19 cellular contexts compared by ENCODE assay signal in the genomic region with DNA sequence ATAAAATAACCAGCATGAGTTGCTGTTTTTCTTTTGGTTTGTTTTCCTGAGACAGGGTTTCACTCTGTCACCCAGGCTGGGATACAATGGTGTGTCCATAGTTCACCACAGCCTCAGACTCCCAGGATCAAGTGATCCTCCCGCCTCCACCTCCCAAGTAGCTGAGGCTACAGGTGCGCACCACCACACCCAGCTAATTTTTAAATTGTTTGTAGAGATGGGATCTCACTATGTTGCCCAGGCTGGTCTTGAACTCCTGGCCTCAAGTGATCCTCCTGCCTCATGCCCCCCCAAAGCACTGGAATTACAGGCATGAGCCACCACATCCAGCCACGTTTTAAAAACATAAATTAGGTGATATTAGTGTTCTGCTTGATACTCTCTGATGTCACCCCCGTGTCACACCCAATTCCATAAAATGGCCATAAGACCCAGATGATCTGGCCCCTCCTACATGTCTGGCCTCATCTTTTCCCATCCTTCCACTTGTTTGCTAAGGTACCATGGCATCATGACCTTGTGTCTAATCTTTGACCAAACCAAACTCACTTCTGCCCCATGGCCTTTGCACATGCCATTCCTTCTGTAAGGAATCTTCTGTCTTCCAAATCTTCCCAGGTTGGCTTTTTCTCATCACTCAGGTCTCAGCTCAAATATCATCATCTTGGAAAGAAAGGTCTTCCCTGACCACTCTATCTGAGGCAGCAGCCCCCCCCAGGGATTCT. TPM values are rescaled to one million over a fixed set of nuclear protein-coding genes. Genes with fewer than 3 reads are reported as not detected.
DNase-seq lines count a peak whose midpoint lies in the region; ATAC-seq and FAIRE-seq lines count a peak whose summit lies in the region.
"Had no signal": no experiment of that assay in that cellular context is flagged by ENCODE, and none has a peak within 500 bp of the region (broad histone marks: within the 10 kb centered on the region; RNA-seq: fewer than 3 reads in every experiment).

No MANE protein-coding gene starts in this region.

- WGBS in aorta, 2 donors = 96 to 97% methylated on average over 4 of the region's 4 CpGs

- no peaks in the 10 kb centered on the region for H3K27me3 Mint-ChIP-seq in stimulated activated naive CD8-positive, alpha-beta T cell treated with anti-CD3 and anti-CD28 coated beads, Interleukin-15, amount 100 ng/mL, for 72 hours
- no peaks in the 10 kb centered on the region for H3K27me3 Mint-ChIP-seq in activated naive CD8-positive, alpha-beta T cell treated with anti-CD3 and anti-CD28 coated beads, Interleukin-2, amount 50 U/mL, for 24 hours
- no peaks in the 10 kb centered on the region for H3K27me3 Mint-ChIP-seq in memory B cell
- H3K27me3 Mint-ChIP-seq: T-cell had no signal

- no peak overlapping the region for H3K4me3 ChIP-seq in aorta (ENCODE audit: low read length in 2 of 2)
- H3K4me3 ChIP-seq: MG63 had no signal

- H3K4me3 Mint-ChIP-seq in stimulated activated naive CD8-positive, alpha-beta T cell treated with anti-CD3 and anti-CD28 coated beads, Interleukin-15, amount 100 ng/mL, for 72 hours = peak overlapping the region in 1 of 2 donors; percentile 67
- no peak overlapping the region for H3K4me3 Mint-ChIP-seq in activated naive CD8-positive, alpha-beta T cell treated with anti-CD3 and anti-CD28 coated beads, Interleukin-2, amount 50 U/mL, for 24 hours
- no peak overlapping the region for H3K4me3 Mint-ChIP-seq in memory B cell
- H3K4me3 Mint-ChIP-seq: activated naive CD4-positive, alpha-beta T cell treated with anti-CD3 and anti-CD28 coated beads for 36 hours; H9 had no signal

- peaks cover 9 to 10% of the 10 kb centered on the region in 2 donors for H3K9me3 Mint-ChIP-seq in stimulated activated naive CD8-positive, alpha-beta T cell treated with anti-CD3 and anti-CD28 coated beads, Interleukin-15, amount 100 ng/mL, for 72 hours
- no peaks in the 10 kb centered on the region for H3K9me3 Mint-ChIP-seq in activated naive CD8-positive, alpha-beta T cell treated with anti-CD3 and anti-CD28 coated beads, Interleukin-2, amount 50 U/mL, for 24 hours
- H3K9me3 Mint-ChIP-seq in memory B cell = peaks cover 4% of the 10 kb centered on the region
- H3K9me3 Mint-ChIP-seq: H9 had no signal

- no peaks in the 10 kb centered on the region for H3K9me3 ChIP-seq in aorta (ENCODE audit: control insufficient read depth, low read length)
- H3K9me3 ChIP-seq: Caco-2, MG63, neutrophil had no signal

- H3K27me3 ChIP-seq in aorta (ENCODE audit: control insufficient read depth in 1 of 2, insufficient read depth in 2 of 2, low read length in 1 of 2) = no peaks in the 10 kb centered on the region
- H3K27me3 ChIP-seq: MG63, neutrophil had no signal

- peaks cover 1 to 6% of the 10 kb centered on the region in 2 donors for H3K4me1 ChIP-seq in aorta (ENCODE audit: control insufficient read depth in 1 of 2, insufficient read depth in 2 of 2, low read length in 2 of 2)

- no peak for DNase-seq in stimulated activated naive CD8-positive, alpha-beta T cell treated with anti-CD3 and anti-CD28 coated beads, Interleukin-15, amount 100 ng/mL, for 72 hours
- no peak for DNase-seq in stimulated activated naive CD8-positive, alpha-beta T cell treated with anti-CD3 and anti-CD28 coated beads, Interleukin-15, Interleukin-2, amounts not matched to agents 100 U/mL and 50 U/mL, for 24 hours
- DNase-seq in activated naive CD8-positive, alpha-beta T cell treated with anti-CD3 and anti-CD28 coated beads, Interleukin-2, amount 50 U/mL, for 24 hours = no peak
- DNase-seq in memory B cell (ENCODE audit: low spot score in 2 of 2) = no peak
- DNase-seq in aorta = no peak
- DNase-seq in NCI-H1694 treated with DMSO at 0.1 percent for 48 hours (lab: John Stamatoyannopoulos, UW) = no peak
- DNase-seq in frontal cortex (ENCODE audit: low spot score in 2 of 2) = no peak
- DNase-seq: activated naive CD4-positive, alpha-beta T cell treated with anti-CD3 and anti-CD28 coated beads for 36 hours; Caco-2; EL; H9; MG63; NCI-H1694; NCI-H226; T-cell had no signal

- peaks cover 81% of the 10 kb centered on the region for H3K4me1 Mint-ChIP-seq in stimulated activated naive CD8-positive, alpha-beta T cell treated with anti-CD3 and anti-CD28 coated beads, Interleukin-15, amount 100 ng/mL, for 72 hours
- peaks cover 86% of the 10 kb centered on the region for H3K4me1 Mint-ChIP-seq in activated naive CD8-positive, alpha-beta T cell treated with anti-CD3 and anti-CD28 coated beads, Interleukin-2, amount 50 U/mL, for 24 hours
- peaks cover 58% of the 10 kb centered on the region for H3K4me1 Mint-ChIP-seq in memory B cell

- intact Hi-C loops in aorta (cut with DNase I) = loop anchor here in 1 of 2 donors (10.0 kb wide), 1 partner anchor 107 kb away; no protein-coding TSS in a partner anchor

- peaks cover 20% of the 10 kb centered on the region for H3K36me3 Mint-ChIP-seq in activated naive CD8-positive, alpha-beta T cell treated with anti-CD3 and anti-CD28 coated beads, Interleukin-2, amount 50 U/mL, for 24 hours (ENCODE audit: low read depth)
- peaks cover 9% of the 10 kb centered on the region for H3K36me3 Mint-ChIP-seq in memory B cell

- no peak for FAIRE-seq in frontal cortex (lab: Jason Lieb, UNC)

- no peaks in the 10 kb centered on the region for H3K36me3 ChIP-seq in aorta (ENCODE audit: control insufficient read depth in 1 of 2, insufficient read depth in 2 of 2, low read length in 1 of 2)
- H3K36me3 ChIP-seq: neutrophil had no signal

- peak overlapping the region; percentile 21 to 71 for H3K27ac ChIP-seq in aorta (ENCODE audit: low read depth in 1 of 2, low read length in 2 of 2)
- H3K27ac ChIP-seq: neutrophil, VCaP had no signal

- ATAC-seq in stimulated activated naive CD8-positive, alpha-beta T cell treated with anti-CD3 and anti-CD28 coated beads, Interleukin-15, amount 100 ng/mL, for 72 hours = no peak
- ATAC-seq in stimulated activated naive CD8-positive, alpha-beta T cell treated with anti-CD3 and anti-CD28 coated beads, Interleukin-15, Interleukin-2, amounts not matched to agents 100 U/mL and 50 U/mL, for 24 hours = no peak
- ATAC-seq in activated naive CD8-positive, alpha-beta T cell treated with anti-CD3 and anti-CD28 coated beads, Interleukin-2, amount 50 U/mL, for 24 hours = no peak
- ATAC-seq in memory B cell (ENCODE audit: low read depth) = no peak
- ATAC-seq in aorta (ENCODE audit: low FRiP score) = no peak
- ATAC-seq in HG02610 (IDR thresholded peaks at IDR 0.05; ENCODE audit: unreplicated experiment) = no peak
- ATAC-seq: Right ventricle myocardium inferior, T-cell had no signal

- H3K27ac Mint-ChIP-seq in stimulated activated naive CD8-positive, alpha-beta T cell treated with anti-CD3 and anti-CD28 coated beads, Interleukin-15, amount 100 ng/mL, for 72 hours = peak overlapping the region; percentile 5 to 6
- peak overlapping the region; percentile 46 for H3K27ac Mint-ChIP-seq in activated naive CD8-positive, alpha-beta T cell treated with anti-CD3 and anti-CD28 coated beads, Interleukin-2, amount 50 U/mL, for 24 hours
- H3K27ac Mint-ChIP-seq in memory B cell = peak overlapping the region; percentile 67
- H3K27ac Mint-ChIP-seq: H9 had no signal

RNA-seq across cellular contexts. Expression of gene SIK3, which starts 6.3 kb away (rescaled TPM):
- total RNA-seq in aorta = 10 to 100 TPM; 59.2 to 64.2 TPM
- polyA plus RNA-seq in aorta = 10 to 100 TPM in 1 of 2 donors, 1 to 10 TPM in 1; 6.4 to 18.8 TPM
- 27.3 TPM for total RNA-seq in frontal cortex

RNA-seq across cellular contexts. Expression of gene PAFAH1B2, which starts 52.2 kb away (rescaled TPM):
- total RNA-seq in aorta (10 to 100 TPM; 69.9 to 73.5 TPM), frontal cortex (400 TPM)
- polyA plus RNA-seq in aorta = 10 to 100 TPM; 18.2 to 20.5 TPM

Comparison
In these comparisons a context has a peak if more than half of its experiments do, and no peak if none do; other contexts are left out.
1. H3K27ac Mint-ChIP-seq: peak in every context shown above with its lines; median percentile 67 in memory B cell; 46 in activated naive CD8-positive, alpha-beta T cell treated with anti-CD3 and anti-CD28 coated beads, Interleukin-2, amount 50 U/mL, for 24 hours; 6 in stimulated activated naive CD8-positive, alpha-beta T cell treated with anti-CD3 and anti-CD28 coated beads, Interleukin-15, amount 100 ng/mL, for 72 hours.